8 cellular contexts compared by ENCODE assay signal in the genomic region with DNA sequence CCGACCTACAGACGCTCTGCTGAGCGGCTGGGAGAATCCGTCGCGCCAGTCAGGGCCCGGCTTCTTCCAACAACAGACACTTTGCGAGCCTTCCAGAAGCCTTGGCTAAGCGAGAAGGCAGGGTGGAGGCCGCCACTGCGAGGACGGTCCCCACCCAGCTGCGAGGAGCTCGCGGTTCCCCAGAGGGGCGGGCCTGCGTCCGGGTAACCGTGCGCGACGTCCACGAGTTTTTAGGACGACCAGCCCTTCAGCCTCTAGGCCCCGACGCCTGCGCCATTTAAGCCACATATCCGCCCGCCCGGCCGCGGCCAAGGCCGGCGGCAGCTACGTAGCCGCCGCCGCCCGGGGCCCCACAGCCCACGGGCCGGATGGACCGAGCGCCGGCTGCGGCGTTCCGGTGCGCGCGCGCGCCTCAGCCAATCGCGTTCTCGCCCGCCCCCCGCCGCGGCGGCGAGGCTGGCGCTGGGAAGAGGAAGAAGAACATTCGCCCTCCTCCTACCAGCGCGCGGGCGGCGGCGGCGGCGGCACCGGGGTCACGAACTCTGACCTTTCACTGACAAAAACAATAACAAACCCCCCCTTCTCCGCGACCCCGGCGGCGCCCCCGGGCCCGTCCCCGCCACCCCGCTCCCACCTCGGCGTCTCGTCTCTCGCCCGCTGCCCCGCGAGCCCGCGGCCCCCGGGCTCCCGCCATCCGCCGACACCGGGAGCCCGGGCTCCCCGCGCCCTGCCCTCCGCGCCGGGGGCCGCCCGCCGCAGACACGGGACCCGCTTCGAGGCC. TPM values are rescaled to one million over a fixed set of nuclear protein-coding genes. Genes with fewer than 3 reads are reported as not detected.
DNase-seq lines count a peak whose midpoint lies in the region; ATAC-seq and TF ChIP-seq lines count a peak whose summit lies in the region.

TSS of gene NR2C2 (plus strand) at position 479 of the 781 bp plus-strand sequence. CDS start 56,332 bp downstream, outside the sequence.

- intact Hi-C loops in Right ventricle myocardium inferior (cut with DNase I) (loop anchor here (1.0 to 10.0 kb wide), 4 partner anchors 45 to 258 kb away; partner anchors contain the start of genes CAPN7 and MRPS25), thyroid gland (cut with DNase I) (no loop called here)

- 1 to 2% methylated on average over 9 to 70 of the region's 108 CpGs for WGBS in thyroid gland, 2 donors

- TF ChIP-seq CTCF in GM06990 (IDR thresholded peaks at IDR 0.05; ENCODE audit: insufficient read depth, low read length, poor library complexity, severe bottlenecking) (no peak), SU-DHL-6 (IDR thresholded peaks at IDR 0.05; ENCODE audit: insufficient read depth, low read length, poor library complexity, severe bottlenecking) (no peak), parathyroid adenoma (IDR thresholded peaks at IDR 0.05) (no peak), thyroid gland (IDR thresholded peaks at IDR 0.05) (no peak)

- H3F3A ChIP-seq in SU-DHL-6 (ENCODE audit: insufficient read depth): peaks cover 11% of the 10 kb centered on the region; the same call in 1 of the 2 replicates

- H3K4me3 ChIP-seq in GM06990 (replicated peaks; ENCODE audit: low read depth, low read length) (peak within 1 kb of the TSS; percentile 90), SU-DHL-6 (ENCODE audit: insufficient read depth, low read length, poor library complexity, severe bottlenecking) (peak within 1 kb of the TSS; percentile 96), parathyroid adenoma (ENCODE audit: low read depth, low read length) (peak within 1 kb of the TSS; percentile 88), thyroid gland (replicated peaks in 1 of 3) (peak within 1 kb of the TSS; percentile 53 to 97 (median 66))

- peak within 1 kb of the TSS; percentile 87 for H2AFZ ChIP-seq in SU-DHL-6 (ENCODE audit: low read depth, low read length, severe bottlenecking)
- peak within 1 kb of the TSS; percentile 94 for H2AFZ ChIP-seq in parathyroid adenoma

- H3K4me1 Mint-ChIP-seq in activated naive CD8-positive, alpha-beta T cell treated with anti-CD3 and anti-CD28 coated beads for 36 hours: peaks cover 35% of the 10 kb centered on the region

- H3K36me3 ChIP-seq in GM06990 (ENCODE audit: control insufficient read depth, insufficient read depth, low read length) (peaks cover 5% of the 10 kb centered on the region), SU-DHL-6 (ENCODE audit: low read length) (peaks cover 23% of the 10 kb centered on the region), parathyroid adenoma (ENCODE audit: control insufficient read depth, insufficient read depth, low read length) (no peaks in the 10 kb centered on the region), thyroid gland (peaks cover 19 to 22% of the 10 kb centered on the region in 2 donors)

- no peaks in the 10 kb centered on the region for H3K27me3 Mint-ChIP-seq in activated naive CD8-positive, alpha-beta T cell treated with anti-CD3 and anti-CD28 coated beads for 36 hours

- DNase-seq in GM06990 (ENCODE audit: extremely low read depth, insufficient read length): peak; percentile 93
- peak; percentile 80 for DNase-seq in HEK293T (ENCODE audit: extremely low spot score)
- DNase-seq in NAMALWA (ENCODE audit: low spot score): peak; percentile 86
- peak; percentile 91 for DNase-seq in activated naive CD8-positive, alpha-beta T cell treated with anti-CD3 and anti-CD28 coated beads for 36 hours
- DNase-seq in Right ventricle myocardium inferior (ENCODE audit: missing footprints): peak; percentile 95
- peak; percentile 82 to 85 for DNase-seq in thyroid gland

- peaks cover 45% of the 10 kb centered on the region for H3K36me3 Mint-ChIP-seq in activated naive CD8-positive, alpha-beta T cell treated with anti-CD3 and anti-CD28 coated beads for 36 hours

- peak; percentile 74 for ATAC-seq in Right ventricle myocardium inferior

- peak within 1 kb of the TSS; percentile 93 for H3K9ac ChIP-seq in SU-DHL-6 (ENCODE audit: low read length)
- H3K9ac ChIP-seq in parathyroid adenoma: peak within 1 kb of the TSS; percentile 90

- CTCF ChIA-PET in HEK293T (lab: Yijun Ruan, JAX): interaction anchor here (0.5 kb wide), 1 partner anchor 117 kb away, joined by 3 read pairs; no protein-coding TSS in a partner anchor

- peak within 1 kb of the TSS; percentile 100 for H3K27ac Mint-ChIP-seq in activated naive CD8-positive, alpha-beta T cell treated with anti-CD3 and anti-CD28 coated beads for 36 hours

- peaks cover 7% of the 10 kb centered on the region; the same call in 1 of the 2 replicates for H4K20me1 ChIP-seq in SU-DHL-6 (ENCODE audit: low read depth, low read length)

- H3K9me3 Mint-ChIP-seq in activated naive CD8-positive, alpha-beta T cell treated with anti-CD3 and anti-CD28 coated beads for 36 hours: no peaks in the 10 kb centered on the region

- peak within 1 kb of the TSS; percentile 97 for H3K27ac ChIP-seq in SU-DHL-6 (ENCODE audit: low read depth, low read length)
- H3K27ac ChIP-seq in parathyroid adenoma: peak within 1 kb of the TSS; percentile 98
- peak within 1 kb of the TSS; percentile 97 to 100 (median 97) for H3K27ac ChIP-seq in thyroid gland

- TF ChIP-seq POLR2A in thyroid gland (IDR thresholded peaks at IDR 0.05): peak; percentile 73 to 85

- POLR2A ChIA-PET in HEK293T (lab: Yijun Ruan, JAX): interaction anchor here (0.9 to 1.7 kb wide), 10 partner anchors 10 to 152 kb away, joined by 3 to 13 read pairs (median 3); partner anchors contain the start of genes MRPS25 and RBSN

- peak within 1 kb of the TSS; percentile 98 for H3K4me2 ChIP-seq in SU-DHL-6 (ENCODE audit: low read depth, low read length, poor library complexity, severe bottlenecking)
- H3K4me2 ChIP-seq in parathyroid adenoma (ENCODE audit: low read length): peak within 1 kb of the TSS; percentile 87

- H3K4me3 Mint-ChIP-seq in activated naive CD8-positive, alpha-beta T cell treated with anti-CD3 and anti-CD28 coated beads for 36 hours: peak within 1 kb of the TSS; percentile 99

- H3K27me3 ChIP-seq in GM06990 (replicated peaks; ENCODE audit: control insufficient read depth, insufficient read depth, low read length) (no peaks in the 10 kb centered on the region), SU-DHL-6 (ENCODE audit: low read length) (no peaks in the 10 kb centered on the region), parathyroid adenoma (ENCODE audit: control insufficient read depth, insufficient read depth, low read length) (no peaks in the 10 kb centered on the region), thyroid gland (no peaks in the 10 kb centered on the region)

- no peaks in the 10 kb centered on the region for H3K9me3 ChIP-seq in SU-DHL-6 (ENCODE audit: insufficient read depth, low read length)
- no peaks in the 10 kb centered on the region for H3K9me3 ChIP-seq in parathyroid adenoma (ENCODE audit: control insufficient read depth, low read length)
- H3K9me3 ChIP-seq in thyroid gland: no peaks in the 10 kb centered on the region

- H3K4me1 ChIP-seq in parathyroid adenoma: peaks cover 4% of the 10 kb centered on the region
- peaks cover 18% of the 10 kb centered on the region in 2 donors for H3K4me1 ChIP-seq in thyroid gland

- H3K9me2 ChIP-seq in SU-DHL-6 (replicated peaks; ENCODE audit: insufficient read depth, low read length): no peaks in the 10 kb centered on the region

- H3K79me2 ChIP-seq in SU-DHL-6 (ENCODE audit: insufficient read depth, low read length) (peaks cover 62% of the 10 kb centered on the region), parathyroid adenoma (peaks cover 27% of the 10 kb centered on the region)

TF ChIP-seq in HEK293T, 16 proteins besides CTCF, POLR2A, EP300 and RAD21:
- TF ChIP-seq ARNT (IDR thresholded peaks at IDR 0.05) (0 out of 2 replicates have a peak, but pooled peaks have one; percentile 7), FOXM1 (IDR thresholded peaks at IDR 0.05; ENCODE audit: borderline replicate concordance) (no peak), L3MBTL2 (conservative IDR thresholded peaks at IDR 0.05) (peak; percentile 42; the same call in 1 of the 2 replicates), ZNF384 (IDR thresholded peaks at IDR 0.05) (no peak)

RNA-seq across cellular contexts. Expression of gene NR2C2, which starts in this region (rescaled TPM):
- 10 to 100 TPM; 39.1 to 43.1 TPM for total RNA-seq in activated naive CD8-positive, alpha-beta T cell treated with anti-CD3 and anti-CD28 coated beads for 36 hours
- total RNA-seq in Right ventricle myocardium inferior (28.6 TPM), thyroid gland (10 to 100 TPM; 55.1 to 97.8 (median 60.0) TPM)

Comparison
In these comparisons a context has a peak if more than half of its experiments do, and no peak if none do; other contexts are left out.
1. Peak in every context shown above with its lines: DNase-seq, ATAC-seq, H3K4me3 ChIP-seq and H3K27ac ChIP-seq.